ENCODE assay signal across 1 cellular context in the genomic region with DNA sequence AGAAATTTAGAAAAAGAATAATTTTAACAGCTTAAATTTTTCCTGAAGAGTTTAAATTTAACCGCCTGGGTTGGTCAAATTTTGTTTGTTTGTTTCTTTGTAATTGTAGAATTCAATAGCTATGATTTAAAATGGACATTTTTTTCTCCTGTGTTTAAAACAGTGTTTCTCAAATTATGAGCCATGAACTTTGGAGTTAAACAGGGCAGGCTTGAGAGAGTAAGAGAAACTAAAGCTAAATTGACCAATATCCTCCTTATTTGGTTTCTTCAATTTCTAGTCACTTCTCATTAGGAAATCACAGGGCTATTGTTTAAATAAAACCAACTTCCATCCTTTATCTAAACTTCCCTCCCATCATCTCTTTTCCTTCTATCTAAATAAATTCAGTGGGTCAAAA.
TF ChIP-seq lines count a peak whose summit lies in the region.

No MANE protein-coding gene starts in this region.

TF ChIP-seq in HepG2, 621 proteins besides CTCF, POLR2A, EP300 and RAD21 (continues in another document):
- TF ChIP-seq, protein P1, sequence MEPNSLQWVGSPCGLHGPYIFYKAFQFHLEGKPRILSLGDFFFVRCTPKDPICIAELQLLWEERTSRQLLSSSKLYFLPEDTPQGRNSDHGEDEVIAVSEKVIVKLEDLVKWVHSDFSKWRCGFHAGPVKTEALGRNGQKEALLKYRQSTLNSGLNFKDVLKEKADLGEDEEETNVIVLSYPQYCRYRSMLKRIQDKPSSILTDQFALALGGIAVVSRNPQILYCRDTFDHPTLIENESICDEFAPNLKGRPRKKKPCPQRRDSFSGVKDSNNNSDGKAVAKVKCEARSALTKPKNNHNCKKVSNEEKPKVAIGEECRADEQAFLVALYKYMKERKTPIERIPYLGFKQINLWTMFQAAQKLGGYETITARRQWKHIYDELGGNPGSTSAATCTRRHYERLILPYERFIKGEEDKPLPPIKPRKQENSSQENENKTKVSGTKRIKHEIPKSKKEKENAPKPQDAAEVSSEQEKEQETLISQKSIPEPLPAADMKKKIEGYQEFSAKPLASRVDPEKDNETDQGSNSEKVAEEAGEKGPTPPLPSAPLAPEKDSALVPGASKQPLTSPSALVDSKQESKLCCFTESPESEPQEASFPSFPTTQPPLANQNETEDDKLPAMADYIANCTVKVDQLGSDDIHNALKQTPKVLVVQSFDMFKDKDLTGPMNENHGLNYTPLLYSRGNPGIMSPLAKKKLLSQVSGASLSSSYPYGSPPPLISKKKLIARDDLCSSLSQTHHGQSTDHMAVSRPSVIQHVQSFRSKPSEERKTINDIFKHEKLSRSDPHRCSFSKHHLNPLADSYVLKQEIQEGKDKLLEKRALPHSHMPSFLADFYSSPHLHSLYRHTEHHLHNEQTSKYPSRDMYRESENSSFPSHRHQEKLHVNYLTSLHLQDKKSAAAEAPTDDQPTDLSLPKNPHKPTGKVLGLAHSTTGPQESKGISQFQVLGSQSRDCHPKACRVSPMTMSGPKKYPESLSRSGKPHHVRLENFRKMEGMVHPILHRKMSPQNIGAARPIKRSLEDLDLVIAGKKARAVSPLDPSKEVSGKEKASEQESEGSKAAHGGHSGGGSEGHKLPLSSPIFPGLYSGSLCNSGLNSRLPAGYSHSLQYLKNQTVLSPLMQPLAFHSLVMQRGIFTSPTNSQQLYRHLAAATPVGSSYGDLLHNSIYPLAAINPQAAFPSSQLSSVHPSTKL (CRISPR knock-in tag; IDR thresholded peaks at IDR 0.05), result peak; percentile 26; the same call in 1 of the 2 replicates
- no peak for TF ChIP-seq ZNF672 (CRISPR knock-in tag; IDR thresholded peaks at IDR 0.05)
- TF ChIP-seq TIGD3 (CRISPR knock-in tag; IDR thresholded peaks at IDR 0.05; ENCODE audit: borderline replicate concordance), result no peak
- TF ChIP-seq ZMYM2 (CRISPR knock-in tag; IDR thresholded peaks at IDR 0.05), result no peak
- TF ChIP-seq ZNF142 (CRISPR knock-in tag; IDR thresholded peaks at IDR 0.05), result no peak
- TF ChIP-seq ZBTB20 (CRISPR knock-in tag; IDR thresholded peaks at IDR 0.05; ENCODE audit: borderline replicate concordance, low read depth), result no peak
- TF ChIP-seq NR1H2 (CRISPR knock-in tag; IDR thresholded peaks at IDR 0.05; ENCODE audit: borderline replicate concordance, low read depth), result no peak
- no peak for TF ChIP-seq ZNF263 (CRISPR knock-in tag; IDR thresholded peaks at IDR 0.05)
- no peak for TF ChIP-seq FOXA3 (CRISPR knock-in tag; IDR thresholded peaks at IDR 0.05)
- no peak for TF ChIP-seq REL (CRISPR knock-in tag; conservative IDR thresholded peaks at IDR 0.05)
- TF ChIP-seq ZFYVE20 (CRISPR knock-in tag; IDR thresholded peaks at IDR 0.05; ENCODE audit: borderline replicate concordance, low read depth), result no peak
- TF ChIP-seq ZNF83 (CRISPR knock-in tag; IDR thresholded peaks at IDR 0.05; ENCODE audit: borderline replicate concordance), result no peak
- no peak for TF ChIP-seq ELF4 (CRISPR knock-in tag; IDR thresholded peaks at IDR 0.05; ENCODE audit: borderline replicate concordance)
- no peak for TF ChIP-seq ZSCAN22 (CRISPR knock-in tag; IDR thresholded peaks at IDR 0.05)
- no peak for TF ChIP-seq ZNF660 (CRISPR knock-in tag; IDR thresholded peaks at IDR 0.05; ENCODE audit: borderline replicate concordance, low read depth)
- no peak for TF ChIP-seq ZNF205 (CRISPR knock-in tag; IDR thresholded peaks at IDR 0.05)
- no peak for TF ChIP-seq ZNF484 (CRISPR knock-in tag; IDR thresholded peaks at IDR 0.05; ENCODE audit: borderline replicate concordance, low read depth)
- no peak for TF ChIP-seq DMAP1 (CRISPR knock-in tag; IDR thresholded peaks at IDR 0.05)
- no peak for TF ChIP-seq ZFP82 (CRISPR knock-in tag; IDR thresholded peaks at IDR 0.05; ENCODE audit: borderline replicate concordance)
- TF ChIP-seq CREM (IDR thresholded peaks at IDR 0.05), result 0 out of 2 replicates have a peak, but pooled peaks have one; percentile 18
- no peak for TF ChIP-seq CREM (CRISPR knock-in tag; IDR thresholded peaks at IDR 0.05)
- TF ChIP-seq ZZZ3 (CRISPR knock-in tag; IDR thresholded peaks at IDR 0.05; ENCODE audit: borderline replicate concordance), result no peak
- no peak for TF ChIP-seq TMF1 (CRISPR knock-in tag; IDR thresholded peaks at IDR 0.05; ENCODE audit: low read depth)
- no peak for TF ChIP-seq ZNF646 (CRISPR knock-in tag; IDR thresholded peaks at IDR 0.05)
- TF ChIP-seq NRL (CRISPR knock-in tag; IDR thresholded peaks at IDR 0.05; ENCODE audit: borderline replicate concordance), result no peak
- TF ChIP-seq ZNF282 (IDR thresholded peaks at IDR 0.05; ENCODE audit: partially characterized antibody), result no peak
- no peak for TF ChIP-seq HOXD1 (CRISPR knock-in tag; IDR thresholded peaks at IDR 0.05)
- TF ChIP-seq IKZF1 (IDR thresholded peaks at IDR 0.05), result no peak
- no peak for TF ChIP-seq MAZ (IDR thresholded peaks at IDR 0.05; ENCODE audit: borderline replicate concordance, low read depth, low read length)
- TF ChIP-seq MAZ (CRISPR knock-in tag; IDR thresholded peaks at IDR 0.05; ENCODE audit: low read depth), result no peak
- TF ChIP-seq MIER2 (CRISPR knock-in tag; IDR thresholded peaks at IDR 0.05), result no peak
- no peak for TF ChIP-seq TBX3 (IDR thresholded peaks at IDR 0.05; ENCODE audit: borderline replicate concordance)
- 0 out of 2 replicates have a peak, but pooled peaks have one; percentile 5 for TF ChIP-seq KAT8 (CRISPR knock-in tag; IDR thresholded peaks at IDR 0.05)
- TF ChIP-seq KDM3A (CRISPR knock-in tag; IDR thresholded peaks at IDR 0.05; ENCODE audit: low read depth), result no peak
- TF ChIP-seq, protein P2, sequence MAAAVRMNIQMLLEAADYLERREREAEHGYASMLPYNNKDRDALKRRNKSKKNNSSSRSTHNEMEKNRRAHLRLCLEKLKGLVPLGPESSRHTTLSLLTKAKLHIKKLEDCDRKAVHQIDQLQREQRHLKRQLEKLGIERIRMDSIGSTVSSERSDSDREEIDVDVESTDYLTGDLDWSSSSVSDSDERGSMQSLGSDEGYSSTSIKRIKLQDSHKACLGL (CRISPR knock-in tag; IDR thresholded peaks at IDR 0.05), result no peak
- no peak for TF ChIP-seq ZNF367 (CRISPR knock-in tag; IDR thresholded peaks at IDR 0.05; ENCODE audit: borderline replicate concordance)
- no peak for TF ChIP-seq ATF2 (CRISPR knock-in tag; IDR thresholded peaks at IDR 0.05)
- TF ChIP-seq HMG20A (CRISPR knock-in tag; IDR thresholded peaks at IDR 0.05; ENCODE audit: borderline replicate concordance), result 0 out of 2 replicates have a peak, but pooled peaks have one; percentile 22
- no peak for TF ChIP-seq ZNF33B (CRISPR knock-in tag; IDR thresholded peaks at IDR 0.05)
- no peak for TF ChIP-seq ZFP36L2 (CRISPR knock-in tag; IDR thresholded peaks at IDR 0.05)
- no peak for TF ChIP-seq ZNF34 (CRISPR knock-in tag; IDR thresholded peaks at IDR 0.05; ENCODE audit: borderline replicate concordance)
- TF ChIP-seq ZSCAN31 (CRISPR knock-in tag; IDR thresholded peaks at IDR 0.05; ENCODE audit: low read depth), result no peak
- no peak for TF ChIP-seq GZF1 (CRISPR knock-in tag; IDR thresholded peaks at IDR 0.05)
- peak; percentile 15; the same call in 1 of the 2 replicates for TF ChIP-seq CEBPG (CRISPR knock-in tag; IDR thresholded peaks at IDR 0.05)
- TF ChIP-seq SRF (IDR thresholded peaks at IDR 0.05; ENCODE audit: low read depth, low read length), result no peak
- TF ChIP-seq PPARG (CRISPR knock-in tag; conservative IDR thresholded peaks at IDR 0.05), result no peak
